ENCODE assay signal across 29 cellular contexts in genomic region chr19:339262-339887, GRCh38. TPM values are rescaled to one million over a fixed set of nuclear protein-coding genes. Genes with fewer than 3 reads are reported as not detected.
A peak's percentile ranks its signal among the peaks of the same experiment; 100 is the strongest.
DNase-seq lines count a peak whose midpoint lies in the region; ATAC-seq and TF ChIP-seq lines count a peak whose summit lies in the region.
"Had no signal": no experiment of that assay in that cellular context is flagged by ENCODE, and none has a peak within 500 bp of the region (broad histone marks: within the 10 kb centered on the region; RNA-seq: fewer than 3 reads in every experiment).

No MANE protein-coding gene starts in this region.

- ATAC-seq in activated CD4-positive, alpha-beta T cell treated with anti-CD3 and anti-CD28 coated beads for 36 hours, result no peak
- ATAC-seq in GM18517 (IDR thresholded peaks at IDR 0.05; ENCODE audit: unreplicated experiment) (no peak), HG03457 (IDR thresholded peaks at IDR 0.05; ENCODE audit: unreplicated experiment) (no peak)
- ATAC-seq: body of pancreas; effector memory CD8-positive, alpha-beta T cell; esophagus mucosa; GM12878; heart right ventricle; sciatic nerve had no signal

- H3K36me3 Mint-ChIP-seq in activated CD4-positive, alpha-beta T cell treated with anti-CD3 and anti-CD28 coated beads for 36 hours (ENCODE audit: low read depth), result peaks cover 44% of the 10 kb centered on the region
- peaks cover 58% of the 10 kb centered on the region for H3K36me3 Mint-ChIP-seq in dendritic cell treated with granulocyte-macrophage colony-stimulating factor and Interleukin-4, amounts not matched to agents 40 ng/mL and 50 ng/mL, for 4 days (ENCODE audit: low read depth)
- peaks cover 18% of the 10 kb centered on the region for H3K36me3 Mint-ChIP-seq in osteocyte (ENCODE audit: unreplicated experiment)

- H3K9ac ChIP-seq in colonic mucosa (ENCODE audit: low read depth in 2 of 2, low read length in 2 of 2), result no peak overlapping the region

- peak; percentile 30 for DNase-seq in activated CD4-positive, alpha-beta T cell treated with anti-CD3 and anti-CD28 coated beads for 36 hours
- no peak for DNase-seq in activated CD4-positive, alpha-beta T cell treated with anti-CD3 and anti-CD28 coated beads, Interleukin-2, amount 50 U/mL, for 4 hours
- DNase-seq in RKO (ENCODE audit: low spot score) (peak; percentile 20), osteocyte (ENCODE audit: extremely low spot score, unreplicated experiment) (no peak), colonic mucosa (no peak)
- DNase-seq: activated CD4-positive, alpha-beta T cell treated with anti-CD3 and anti-CD28 coated beads, Interleukin-2, amount 10 ng/mL, durations not matched to agents 7 days and 5 days; body of pancreas; CD4-positive, alpha-beta memory T cell; cerebellar nuclear complex; effector memory CD8-positive, alpha-beta T cell; foreskin melanocyte; heart right ventricle; NCI-H1105 treated with DMSO at 0.1 percent for 48 hours; NCI-H1930; NCI-H524 treated with DMSO at 0.1 percent for 48 hours; NK-92 treated with Interleukin-12 subunit alpha and Interleukin-12 subunit beta, amount 100 ng/mL, for 24 hours; SIG-M5; stimulated activated CD4-positive, alpha-beta T cell treated with anti-CD3 and anti-CD28 coated beads, Interleukin-15, amount 100 ng/mL, for 24 hours; stimulated activated naive CD4-positive, alpha-beta T cell treated with Interleukin-2 at 50 U/mL for 16 hours; thyroid gland had no signal

- peaks cover 2% of the 10 kb centered on the region for H3K9me3 Mint-ChIP-seq in activated CD4-positive, alpha-beta T cell treated with anti-CD3 and anti-CD28 coated beads for 36 hours (ENCODE audit: low read depth)
- H3K9me3 Mint-ChIP-seq in dendritic cell treated with granulocyte-macrophage colony-stimulating factor and Interleukin-4, amounts not matched to agents 40 ng/mL and 50 ng/mL, for 4 days, result no peaks in the 10 kb centered on the region
- H3K9me3 Mint-ChIP-seq in osteocyte (ENCODE audit: unreplicated experiment), result no peaks in the 10 kb centered on the region
- H3K9me3 Mint-ChIP-seq: activated naive CD4-positive, alpha-beta T cell treated with anti-CD3 and anti-CD28 coated beads, Interleukin-2, amount 50 U/mL, for 24 hours; CD4-positive, alpha-beta memory T cell; effector memory CD8-positive, alpha-beta T cell had no signal

- TF ChIP-seq CTCF in osteocyte (IDR thresholded peaks at IDR 0.05) (no peak), colonic mucosa (IDR thresholded peaks at IDR 0.05) (no peak)

- CTCF ChIA-PET in activated CD4-positive, alpha-beta T cell treated with anti-CD3 and anti-CD28 coated beads for 36 hours (lab: Charles Lee), result no interaction called here

- H3K27ac ChIP-seq in colonic mucosa, result no peak overlapping the region
- H3K27ac ChIP-seq: 22Rv1, body of pancreas, heart right ventricle, thyroid gland had no signal

- H3K4me1 Mint-ChIP-seq in activated CD4-positive, alpha-beta T cell treated with anti-CD3 and anti-CD28 coated beads for 36 hours, result peaks cover 55% of the 10 kb centered on the region
- H3K4me1 Mint-ChIP-seq in dendritic cell treated with granulocyte-macrophage colony-stimulating factor and Interleukin-4, amounts not matched to agents 40 ng/mL and 50 ng/mL, for 4 days (ENCODE audit: low read depth), result peaks cover 63% of the 10 kb centered on the region
- peaks cover 55% of the 10 kb centered on the region for H3K4me1 Mint-ChIP-seq in osteocyte (ENCODE audit: unreplicated experiment)

- intact Hi-C loops in activated CD4-positive, alpha-beta T cell treated with anti-CD3 and anti-CD28 coated beads for 36 hours (cut with DNase I, micrococcal nuclease), result no loop called here
- intact Hi-C loops in dendritic cell treated with granulocyte-macrophage colony-stimulating factor and Interleukin-4, amounts not matched to agents 40 ng/mL and 50 ng/mL, for 4 days (cut with micrococcal nuclease), result no loop called here
- intact Hi-C loops in colonic mucosa (cut with DNase I), result no loop called here

- H3K4me1 ChIP-seq in colonic mucosa, result peaks cover 16% of the 10 kb centered on the region

- no peak overlapping the region for H3K4me3 Mint-ChIP-seq in activated CD4-positive, alpha-beta T cell treated with anti-CD3 and anti-CD28 coated beads for 36 hours
- no peak overlapping the region for H3K4me3 Mint-ChIP-seq in dendritic cell treated with granulocyte-macrophage colony-stimulating factor and Interleukin-4, amounts not matched to agents 40 ng/mL and 50 ng/mL, for 4 days
- H3K4me3 Mint-ChIP-seq in osteocyte (ENCODE audit: unreplicated experiment), result no peak overlapping the region
- H3K4me3 Mint-ChIP-seq: activated CD4-positive, alpha-beta T cell treated with anti-CD3 and anti-CD28 coated beads, Interleukin-2, amount 10 ng/mL, durations not matched to agents 7 days and 5 days; effector memory CD8-positive, alpha-beta T cell had no signal

- H3K36me3 ChIP-seq in colonic mucosa, result no peaks in the 10 kb centered on the region

- no peak overlapping the region for H3K27ac Mint-ChIP-seq in activated CD4-positive, alpha-beta T cell treated with anti-CD3 and anti-CD28 coated beads for 36 hours
- peak overlapping the region; percentile 25 for H3K27ac Mint-ChIP-seq in dendritic cell treated with granulocyte-macrophage colony-stimulating factor and Interleukin-4, amounts not matched to agents 40 ng/mL and 50 ng/mL, for 4 days
- peak overlapping the region; percentile 43 for H3K27ac Mint-ChIP-seq in osteocyte (ENCODE audit: unreplicated experiment)
- H3K27ac Mint-ChIP-seq: activated CD4-positive, alpha-beta T cell treated with anti-CD3 and anti-CD28 coated beads, Interleukin-2, amount 10 ng/mL, durations not matched to agents 7 days and 5 days; activated naive CD4-positive, alpha-beta T cell treated with anti-CD3 and anti-CD28 coated beads, Interleukin-2, amount 50 U/mL, for 24 hours; progenitor cell of endocrine pancreas had no signal

- no peak overlapping the region for H3K4me3 ChIP-seq in colonic mucosa
- H3K4me3 ChIP-seq: body of pancreas, GM12878, thyroid gland had no signal

- no peaks in the 10 kb centered on the region for H3K9me3 ChIP-seq in colonic mucosa
- H3K9me3 ChIP-seq: body of pancreas, thyroid gland had no signal

- no peaks in the 10 kb centered on the region for H3K27me3 Mint-ChIP-seq in activated CD4-positive, alpha-beta T cell treated with anti-CD3 and anti-CD28 coated beads for 36 hours
- no peaks in the 10 kb centered on the region for H3K27me3 Mint-ChIP-seq in dendritic cell treated with granulocyte-macrophage colony-stimulating factor and Interleukin-4, amounts not matched to agents 40 ng/mL and 50 ng/mL, for 4 days
- H3K27me3 Mint-ChIP-seq in osteocyte (ENCODE audit: unreplicated experiment), result no peaks in the 10 kb centered on the region
- H3K27me3 Mint-ChIP-seq: activated CD4-positive, alpha-beta T cell treated with anti-CD3 and anti-CD28 coated beads, Interleukin-2, amount 10 ng/mL, durations not matched to agents 7 days and 5 days; activated naive CD4-positive, alpha-beta T cell treated with anti-CD3 and anti-CD28 coated beads, Interleukin-2, amount 50 U/mL, for 24 hours; CD4-positive, alpha-beta memory T cell; effector memory CD8-positive, alpha-beta T cell; progenitor cell of endocrine pancreas had no signal

- POLR2A ChIA-PET in activated CD4-positive, alpha-beta T cell treated with anti-CD3 and anti-CD28 coated beads for 36 hours (lab: Charles Lee), result no interaction called here

- no peaks in the 10 kb centered on the region for H3K27me3 ChIP-seq in colonic mucosa
- H3K27me3 ChIP-seq: body of pancreas, heart right ventricle, thyroid gland had no signal

RNA-seq across cellular contexts. Expression of gene MIER2, which starts 5.2 kb away (rescaled TPM):
- 10 to 100 TPM; 21.2 to 24.6 TPM for total RNA-seq in activated CD4-positive, alpha-beta T cell treated with anti-CD3 and anti-CD28 coated beads for 36 hours
- total RNA-seq in osteocyte (31.6 and 35.9 TPM in 2 replicates), colonic mucosa (10 to 100 TPM; 17.3 to 19.1 TPM)

RNA-seq across cellular contexts. Expression of gene PLPP2, which starts 48.2 kb away (rescaled TPM):
- total RNA-seq in activated CD4-positive, alpha-beta T cell treated with anti-CD3 and anti-CD28 coated beads for 36 hours, result under 1 TPM; 0.37 to 0.42 TPM
- 1.5 and 1.9 TPM in 2 replicates for total RNA-seq in osteocyte
- total RNA-seq in colonic mucosa, result 10 to 100 TPM; 83.4 to 88.6 TPM

Comparison
In these comparisons a context has a peak if more than half of its experiments do, and no peak if none do; other contexts are left out.
1. DNase-seq: peak in activated CD4-positive, alpha-beta T cell treated with anti-CD3 and anti-CD28 coated beads for 36 hours (single experiment) and RKO (single experiment); none in activated CD4-positive, alpha-beta T cell treated with anti-CD3 and anti-CD28 coated beads, Interleukin-2, amount 50 U/mL, for 4 hours (0 of 2), osteocyte (single experiment) and colonic mucosa (single experiment).
2. RNA of gene PLPP2, which starts 48.2 kb away (total RNA-seq): 83.4 to 88.6 TPM in colonic mucosa; 1.5 to 1.9 TPM in osteocyte and 0.37 to 0.42 TPM in activated CD4-positive, alpha-beta T cell treated with anti-CD3 and anti-CD28 coated beads for 36 hours; every median in the first group is over 10 times any median in the second.